In genomic region chr15:83110361-83110760, GRCh38 we compare ENCODE assay signal across 14 cellular contexts. TPM values are rescaled to one million over a fixed set of nuclear protein-coding genes. Genes with fewer than 3 reads are reported as not detected.
DNase-seq lines count a peak whose midpoint lies in the region; ATAC-seq and TF ChIP-seq lines count a peak whose summit lies in the region.
"Had no signal": no experiment of that assay in that cellular context is flagged by ENCODE, and none has a peak within 500 bp of the region (broad histone marks: within the 10 kb centered on the region; RNA-seq: fewer than 3 reads in every experiment).

No MANE protein-coding gene starts in this region.

- H3K4me3 Mint-ChIP-seq in dendritic cell treated with granulocyte-macrophage colony-stimulating factor and Interleukin-4, amounts not matched to agents 40 ng/mL and 50 ng/mL, for 4 days, result no peak overlapping the region
- peak overlapping the region; percentile 89 for H3K4me3 Mint-ChIP-seq in natural killer cell treated with Interleukin-12 subunit alpha and Interleukin-12 subunit beta and Interleukin-15 and Interleukin-18, amount 100 ng/mL, for 72 hours
- H3K4me3 Mint-ChIP-seq: CD8-positive, alpha-beta T cell had no signal

- peaks cover 6% of the 10 kb centered on the region for H3K27me3 Mint-ChIP-seq in dendritic cell treated with granulocyte-macrophage colony-stimulating factor and Interleukin-4, amounts not matched to agents 40 ng/mL and 50 ng/mL, for 4 days
- H3K27me3 Mint-ChIP-seq in natural killer cell treated with Interleukin-12 subunit alpha and Interleukin-12 subunit beta and Interleukin-15 and Interleukin-18, amount 100 ng/mL, for 72 hours, result peaks cover 0 to 2% of the 10 kb centered on the region in 2 donors

- H3K36me3 Mint-ChIP-seq in dendritic cell treated with granulocyte-macrophage colony-stimulating factor and Interleukin-4, amounts not matched to agents 40 ng/mL and 50 ng/mL, for 4 days (ENCODE audit: low read depth), result peaks cover 17% of the 10 kb centered on the region
- no peaks in the 10 kb centered on the region for H3K36me3 Mint-ChIP-seq in natural killer cell treated with Interleukin-12 subunit alpha and Interleukin-12 subunit beta and Interleukin-15 and Interleukin-18, amount 100 ng/mL, for 72 hours
- H3K36me3 Mint-ChIP-seq: CD8-positive, alpha-beta T cell had no signal

- DNase-seq in left ventricle myocardium inferior (no peak), left ventricle myocardium superior (no peak), ovary (no peak)
- no peak for DNase-seq in natural killer cell treated with Interleukin-12 subunit alpha and Interleukin-12 subunit beta and Interleukin-15 and Interleukin-18, amount 100 ng/mL, for 72 hours (ENCODE audit: low spot score)
- no peak for DNase-seq in central memory CD4-positive, alpha-beta T cell
- DNase-seq: H7, Karpas-422, NCI-H1930, NCI-H510A, NCI-H82 had no signal

- H3K27ac Mint-ChIP-seq in dendritic cell treated with granulocyte-macrophage colony-stimulating factor and Interleukin-4, amounts not matched to agents 40 ng/mL and 50 ng/mL, for 4 days, result peak overlapping the region; percentile 25
- peak overlapping the region in 1 of 2 donors; percentile 38 for H3K27ac Mint-ChIP-seq in natural killer cell treated with Interleukin-12 subunit alpha and Interleukin-12 subunit beta and Interleukin-15 and Interleukin-18, amount 100 ng/mL, for 72 hours
- H3K27ac Mint-ChIP-seq: CD8-positive, alpha-beta T cell had no signal

- no peak for TF ChIP-seq POLR2A in ovary (IDR thresholded peaks at IDR 0.05)

- H3K27ac ChIP-seq in left ventricle myocardium inferior (replicated peaks) (peak overlapping the region; percentile 30), ovary (no peak overlapping the region)

- H3K9me3 ChIP-seq in left ventricle myocardium inferior (replicated peaks), result no peaks in the 10 kb centered on the region
- H3K9me3 ChIP-seq in ovary, result no peaks in the 10 kb centered on the region

- H3K4me1 Mint-ChIP-seq in dendritic cell treated with granulocyte-macrophage colony-stimulating factor and Interleukin-4, amounts not matched to agents 40 ng/mL and 50 ng/mL, for 4 days (ENCODE audit: low read depth), result peaks cover 64% of the 10 kb centered on the region
- H3K4me1 Mint-ChIP-seq in natural killer cell treated with Interleukin-12 subunit alpha and Interleukin-12 subunit beta and Interleukin-15 and Interleukin-18, amount 100 ng/mL, for 72 hours (ENCODE audit: low read depth in 2 of 2), result peaks cover 33 to 35% of the 10 kb centered on the region in 2 donors

- TF ChIP-seq EP300 in ovary (IDR thresholded peaks at IDR 0.05), result no peak

- ATAC-seq in left ventricle myocardium superior (no peak), GM19463 (IDR thresholded peaks at IDR 0.05; ENCODE audit: unreplicated experiment) (no peak)
- ATAC-seq in natural killer cell treated with Interleukin-12 subunit alpha and Interleukin-12 subunit beta and Interleukin-15 and Interleukin-18, amount 100 ng/mL, for 72 hours, result no peak
- ATAC-seq: CD8-positive, alpha-beta T cell; HepG2 had no signal

- H3K36me3 ChIP-seq in left ventricle myocardium inferior, result no peaks in the 10 kb centered on the region
- no peaks in the 10 kb centered on the region for H3K36me3 ChIP-seq in ovary

- intact Hi-C loops in left ventricle myocardium inferior (cut with micrococcal nuclease) (no loop called here), left ventricle myocardium superior (cut with micrococcal nuclease) (no loop called here), ovary (cut with DNase I) (no loop called here)
- intact Hi-C loops in dendritic cell treated with granulocyte-macrophage colony-stimulating factor and Interleukin-4, amounts not matched to agents 40 ng/mL and 50 ng/mL, for 4 days (cut with micrococcal nuclease), result no loop called here

- peaks cover 9% of the 10 kb centered on the region for H3K9me3 Mint-ChIP-seq in dendritic cell treated with granulocyte-macrophage colony-stimulating factor and Interleukin-4, amounts not matched to agents 40 ng/mL and 50 ng/mL, for 4 days
- no peaks in the 10 kb centered on the region for H3K9me3 Mint-ChIP-seq in natural killer cell treated with Interleukin-12 subunit alpha and Interleukin-12 subunit beta and Interleukin-15 and Interleukin-18, amount 100 ng/mL, for 72 hours
- H3K9me3 Mint-ChIP-seq: CD8-positive, alpha-beta T cell had no signal

- peaks cover 67% of the 10 kb centered on the region for H3K4me1 ChIP-seq in left ventricle myocardium inferior
- H3K4me1 ChIP-seq in ovary (ENCODE audit: insufficient read depth), result peaks cover 4% of the 10 kb centered on the region

- H3K27me3 ChIP-seq in left ventricle myocardium inferior (ENCODE audit: low read depth) (peaks cover 9% of the 10 kb centered on the region), ovary (no peaks in the 10 kb centered on the region)

- TF ChIP-seq CTCF in left ventricle myocardium inferior (IDR thresholded peaks at IDR 0.05; ENCODE audit: borderline replicate concordance) (no peak), ovary (IDR thresholded peaks at IDR 0.05) (no peak)

- WGBS in ovary, 3 donors, result 76 to 86% (median 83%) methylated on average over 3 of the region's 3 CpGs

- no peak overlapping the region for H3K4me3 ChIP-seq in left ventricle myocardium inferior
- no peak overlapping the region for H3K4me3 ChIP-seq in ovary

RNA-seq across cellular contexts. Expression of gene TM6SF1, which starts 2.9 kb away (rescaled TPM):
- total RNA-seq in left ventricle myocardium inferior (4.7 TPM), left ventricle myocardium superior (6.5 TPM), ovary (1 to 10 TPM in 6 of 7 donors, under 1 TPM in 1; 0.76 to 5.9 (median 2.7) TPM)
- total RNA-seq in natural killer cell treated with Interleukin-12 subunit alpha and Interleukin-12 subunit beta and Interleukin-15 and Interleukin-18, amount 100 ng/mL, for 72 hours, result 10 to 100 TPM; 15.0 to 23.7 TPM
- polyA plus RNA-seq in ovary, result 1 to 10 TPM; 3.4 to 4.9 TPM
- total RNA-seq: CD8-positive, alpha-beta T cell; HepG2 had no signal
- polyA plus RNA-seq: HepG2 had no signal

RNA-seq across cellular contexts. Expression of gene BTBD1, which starts 43.3 kb away (rescaled TPM):
- total RNA-seq in left ventricle myocardium inferior (169 TPM), left ventricle myocardium superior (155 TPM), ovary (10 to 100 TPM; 39.2 to 85.5 (median 44.4) TPM)
- 10 to 100 TPM; 63.3 to 71.9 TPM for total RNA-seq in natural killer cell treated with Interleukin-12 subunit alpha and Interleukin-12 subunit beta and Interleukin-15 and Interleukin-18, amount 100 ng/mL, for 72 hours
- 10 to 100 TPM; 24.3 to 44.9 TPM for polyA plus RNA-seq in ovary
